In genomic region chr14:70886421-70887206, GRCh38 we compare ENCODE assay signal across 8 cellular contexts. TPM values are rescaled to one million over a fixed set of nuclear protein-coding genes. Genes with fewer than 3 reads are reported as not detected.
A peak's percentile ranks its signal among the peaks of the same experiment; 100 is the strongest.
DNase-seq lines count a peak whose midpoint lies in the region; ATAC-seq and TF ChIP-seq lines count a peak whose summit lies in the region.

No MANE protein-coding gene starts in this region.

- H3K4me3 Mint-ChIP-seq in activated naive CD4-positive, alpha-beta T cell treated with anti-CD3 and anti-CD28 coated beads for 36 hours = peak overlapping the region; percentile 36
- H3K4me3 Mint-ChIP-seq in activated CD4-positive, alpha-beta memory T cell treated with anti-CD3 and anti-CD28 coated beads, Interleukin-2, amount 10 ng/mL, durations not matched to agents 7 days and 5 days = peak overlapping the region; percentile 68

- no peaks in the 10 kb centered on the region for H3K9me3 Mint-ChIP-seq in activated naive CD4-positive, alpha-beta T cell treated with anti-CD3 and anti-CD28 coated beads for 36 hours
- H3K9me3 Mint-ChIP-seq in activated CD4-positive, alpha-beta memory T cell treated with anti-CD3 and anti-CD28 coated beads, Interleukin-2, amount 10 ng/mL, durations not matched to agents 7 days and 5 days = no peaks in the 10 kb centered on the region

- no peak for TF ChIP-seq CTCF in osteoblast (IDR thresholded peaks at IDR 0.05; ENCODE audit: extremely low read depth, low read depth, low read length)

- CTCF ChIA-PET in activated naive CD4-positive, alpha-beta T cell treated with anti-CD3 and anti-CD28 coated beads for 36 hours (lab: Charles Lee) = interaction anchor here (0.9 to 9.7 kb wide), 9 partner anchors 9 to 97 kb away, joined by 3 to 84 read pairs (median 7); partner anchors contain the start of gene PCNX1
- CTCF ChIA-PET in activated CD4-positive, alpha-beta memory T cell treated with anti-CD3 and anti-CD28 coated beads, Interleukin-2, amount 10 ng/mL, durations not matched to agents 7 days and 5 days (lab: Charles Lee) = interaction anchor here (0.9 to 4.9 kb wide), 8 partner anchors 11 to 102 kb away, joined by 3 to 67 read pairs (median 5); partner anchors contain the start of genes MAP3K9 and PCNX1

- H3K27me3 Mint-ChIP-seq in activated naive CD4-positive, alpha-beta T cell treated with anti-CD3 and anti-CD28 coated beads for 36 hours (ENCODE audit: low read depth) = peaks cover 2% of the 10 kb centered on the region
- H3K27me3 Mint-ChIP-seq in activated CD4-positive, alpha-beta memory T cell treated with anti-CD3 and anti-CD28 coated beads, Interleukin-2, amount 10 ng/mL, durations not matched to agents 7 days and 5 days = peaks cover 3% of the 10 kb centered on the region

- H3K36me3 Mint-ChIP-seq in activated naive CD4-positive, alpha-beta T cell treated with anti-CD3 and anti-CD28 coated beads for 36 hours (ENCODE audit: low read depth) = no peaks in the 10 kb centered on the region
- no peaks in the 10 kb centered on the region for H3K36me3 Mint-ChIP-seq in activated CD4-positive, alpha-beta memory T cell treated with anti-CD3 and anti-CD28 coated beads, Interleukin-2, amount 10 ng/mL, durations not matched to agents 7 days and 5 days (ENCODE audit: low read depth)

- peak overlapping the region; percentile 86 for H3K27ac ChIP-seq in osteoblast (ENCODE audit: low read depth, low read length)

- H3K4me1 ChIP-seq in osteoblast (ENCODE audit: insufficient read depth, low read length) = peaks cover 41% of the 10 kb centered on the region

- intact Hi-C loops in activated naive CD4-positive, alpha-beta T cell treated with anti-CD3 and anti-CD28 coated beads for 36 hours (cut with micrococcal nuclease) = loop anchor here (1.0 to 10.0 kb wide), 12 partner anchors 8 to 1209 kb away; partner anchors contain the start of genes PCNX1, SIPA1L1 and SRSF5

- no peaks in the 10 kb centered on the region for H4K20me1 ChIP-seq in osteoblast (ENCODE audit: insufficient read depth, low read length)

- no peaks in the 10 kb centered on the region for H3K36me3 ChIP-seq in osteoblast (ENCODE audit: insufficient read depth, low read length)

- H3K79me2 ChIP-seq in osteoblast (ENCODE audit: insufficient read depth, low read length) = no peaks in the 10 kb centered on the region

- H3K27ac Mint-ChIP-seq in activated naive CD4-positive, alpha-beta T cell treated with anti-CD3 and anti-CD28 coated beads for 36 hours = peak overlapping the region; percentile 92
- peak overlapping the region; percentile 94 for H3K27ac Mint-ChIP-seq in activated CD4-positive, alpha-beta memory T cell treated with anti-CD3 and anti-CD28 coated beads, Interleukin-2, amount 10 ng/mL, durations not matched to agents 7 days and 5 days

- peak overlapping the region; percentile 5 for H2AFZ ChIP-seq in osteoblast (ENCODE audit: low read length)

- peak; percentile 77 for DNase-seq in activated naive CD4-positive, alpha-beta T cell treated with anti-CD3 and anti-CD28 coated beads for 36 hours
- DNase-seq in activated naive CD4-positive, alpha-beta T cell treated with anti-CD3 and anti-CD28 coated beads, Interleukin-2, amount 50 U/mL, for 16 hours = no peak
- peak; percentile 80 for DNase-seq in activated CD4-positive, alpha-beta memory T cell treated with anti-CD3 and anti-CD28 coated beads, Interleukin-2, amount 10 ng/mL, durations not matched to agents 7 days and 5 days
- DNase-seq in osteoblast (ENCODE audit: insufficient read length, low spot score, missing footprints) = no peak
- DNase-seq in D341Med (ENCODE audit: low spot score) = no peak
- DNase-seq in NCI-H510A treated with DMSO at 0.1 percent for 48 hours (lab: John Stamatoyannopoulos, UW) = no peak

- POLR2A ChIA-PET in activated CD4-positive, alpha-beta memory T cell treated with anti-CD3 and anti-CD28 coated beads, Interleukin-2, amount 10 ng/mL, durations not matched to agents 7 days and 5 days (lab: Charles Lee) = interaction anchor here (0.5 to 7.0 kb wide), 23 partner anchors 8 to 86 kb away, joined by 3 to 91 read pairs (median 5); partner anchors contain the start of genes MAP3K9 and PCNX1

- no peaks in the 10 kb centered on the region for H3K9me3 ChIP-seq in osteoblast (ENCODE audit: low read depth, low read length)

- H3K4me2 ChIP-seq in osteoblast (ENCODE audit: insufficient read depth, low read length) = peak overlapping the region; percentile 75

- peaks cover 78% of the 10 kb centered on the region for H3K4me1 Mint-ChIP-seq in activated naive CD4-positive, alpha-beta T cell treated with anti-CD3 and anti-CD28 coated beads for 36 hours (ENCODE audit: low read depth)
- peaks cover 90% of the 10 kb centered on the region for H3K4me1 Mint-ChIP-seq in activated CD4-positive, alpha-beta memory T cell treated with anti-CD3 and anti-CD28 coated beads, Interleukin-2, amount 10 ng/mL, durations not matched to agents 7 days and 5 days

- peak; percentile 53 for ATAC-seq in HG03354 (IDR thresholded peaks at IDR 0.05; ENCODE audit: poor library complexity, severe bottlenecking, unreplicated experiment)
- ATAC-seq in GM19328 (IDR thresholded peaks at IDR 0.05; ENCODE audit: unreplicated experiment) = no peak

- no peaks in the 10 kb centered on the region for H3K27me3 ChIP-seq in osteoblast (ENCODE audit: insufficient read depth, low read length)

- H3K4me3 ChIP-seq in osteoblast (ENCODE audit: insufficient read depth, low read length) = peak overlapping the region; percentile 37

RNA-seq across cellular contexts. Expression of gene PCNX1, which starts 20.6 kb away (rescaled TPM):
- 10 to 100 TPM; 51.9 to 63.1 TPM for total RNA-seq in activated naive CD4-positive, alpha-beta T cell treated with anti-CD3 and anti-CD28 coated beads for 36 hours
- 10 to 100 TPM; 56.9 to 60.4 TPM for total RNA-seq in activated CD4-positive, alpha-beta memory T cell treated with anti-CD3 and anti-CD28 coated beads, Interleukin-2, amount 10 ng/mL, durations not matched to agents 7 days and 5 days
- total RNA-seq in osteoblast = 51.0 and 72.5 TPM in 2 replicates

Comparison
In these comparisons a context has a peak if more than half of its experiments do, and no peak if none do; other contexts are left out.
1. DNase-seq: peak in activated naive CD4-positive, alpha-beta T cell treated with anti-CD3 and anti-CD28 coated beads for 36 hours (single experiment) and activated CD4-positive, alpha-beta memory T cell treated with anti-CD3 and anti-CD28 coated beads, Interleukin-2, amount 10 ng/mL, durations not matched to agents 7 days and 5 days (single experiment); none in activated naive CD4-positive, alpha-beta T cell treated with anti-CD3 and anti-CD28 coated beads, Interleukin-2, amount 50 U/mL, for 16 hours (single experiment), osteoblast (single experiment), D341Med (single experiment) and NCI-H510A treated with DMSO at 0.1 percent for 48 hours (single experiment).